In the genomic region with DNA sequence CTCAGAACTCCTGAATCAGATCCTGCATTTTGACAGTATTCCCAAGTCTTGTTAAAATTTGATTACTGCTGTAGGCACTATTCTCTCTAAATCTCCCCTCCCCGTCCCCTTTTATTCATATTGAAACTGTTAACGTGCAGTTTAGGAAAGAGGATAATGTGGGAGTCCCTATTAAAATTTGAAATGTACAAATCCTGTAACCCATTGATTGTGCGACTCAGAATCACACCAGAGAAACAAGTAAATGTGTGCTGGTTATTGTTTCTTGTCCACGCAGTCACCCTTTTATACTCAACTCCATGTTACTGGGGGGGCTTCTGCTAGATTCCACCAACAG, we compare ENCODE assay signal across 8 cellular contexts. TPM values are rescaled to one million over a fixed set of nuclear protein-coding genes. Genes with fewer than 3 reads are reported as not detected.
DNase-seq lines count a peak whose midpoint lies in the region; ATAC-seq and TF ChIP-seq lines count a peak whose summit lies in the region.

No MANE protein-coding gene starts in this region.

- H3K4me1 ChIP-seq in OCI-LY1 (ENCODE audit: insufficient read depth, low read length, severe bottlenecking) (peaks cover 25% of the 10 kb centered on the region), neuron (ENCODE audit: insufficient read depth, low read length) (peaks cover 16% of the 10 kb centered on the region)

- no peaks in the 10 kb centered on the region; the same call in 1 of the 2 replicates for H4K20me1 ChIP-seq in OCI-LY1 (ENCODE audit: insufficient read depth, low read length)

- H3K36me3 ChIP-seq in OCI-LY1 (ENCODE audit: insufficient read depth, low read length) (no peaks in the 10 kb centered on the region), neuron (ENCODE audit: insufficient read depth, low read length) (peaks cover 12% of the 10 kb centered on the region)

- H3K4me2 ChIP-seq in OCI-LY1 (ENCODE audit: low read length), result peak overlapping the region; percentile 84

- peak overlapping the region; percentile 82 to 94 for H3K4me3 Mint-ChIP-seq in CD14-positive monocyte
- peak overlapping the region; percentile 89 to 92 for H3K4me3 Mint-ChIP-seq in effector memory CD8-positive, alpha-beta T cell

- H2AFZ ChIP-seq in OCI-LY1 (ENCODE audit: low read length) (no peak overlapping the region), neuron (ENCODE audit: low read depth, low read length) (peak overlapping the region; percentile 55)

- no peak for TF ChIP-seq CTCF in CD14-positive monocyte (IDR thresholded peaks at IDR 0.05)
- TF ChIP-seq CTCF in OCI-LY1 (IDR thresholded peaks at IDR 0.05; ENCODE audit: low read length), result no peak

- ATAC-seq in effector memory CD8-positive, alpha-beta T cell (replicated peaks), result no peak
- ATAC-seq in GM18867 (IDR thresholded peaks at IDR 0.05; ENCODE audit: unreplicated experiment) (no peak), GM21619 (IDR thresholded peaks at IDR 0.05; ENCODE audit: unreplicated experiment) (no peak)

- intact Hi-C loops in CD14-positive monocyte (cut with micrococcal nuclease), result loop anchor here (2.0 to 5.0 kb wide), 3 partner anchors 32 to 106 kb away; a partner anchor contains a TSS

- H3K36me3 Mint-ChIP-seq in CD14-positive monocyte, result peaks cover 9 to 12% of the 10 kb centered on the region in 2 donors
- peaks cover 13% of the 10 kb centered on the region for H3K36me3 Mint-ChIP-seq in effector memory CD8-positive, alpha-beta T cell (ENCODE audit: insufficient read depth)

- no peaks in the 10 kb centered on the region for H3F3A ChIP-seq in OCI-LY1 (ENCODE audit: insufficient read depth, low read length)

- no peaks in the 10 kb centered on the region for H3K27me3 Mint-ChIP-seq in CD14-positive monocyte (ENCODE audit: low read depth in 3 of 3)
- H3K27me3 Mint-ChIP-seq in effector memory CD8-positive, alpha-beta T cell, result no peaks in the 10 kb centered on the region

- no peaks in the 10 kb centered on the region for H3K9me2 ChIP-seq in OCI-LY1 (ENCODE audit: low read depth, low read length)

- peaks cover 0 to 3% (median 0%) of the 10 kb centered on the region in 7 donors for H3K9me3 Mint-ChIP-seq in CD14-positive monocyte
- H3K9me3 Mint-ChIP-seq in effector memory CD8-positive, alpha-beta T cell, result no peaks in the 10 kb centered on the region

- H3K27ac ChIP-seq in OCI-LY1 (ENCODE audit: low read depth, low read length, poor library complexity, severe bottlenecking), result peak overlapping the region; percentile 64

- DNase-seq in CD14-positive monocyte (ENCODE audit: low spot score), result no peak
- DNase-seq in effector memory CD8-positive, alpha-beta T cell, result no peak
- no peak for DNase-seq in DMS153 treated with DMSO at 0.1 percent for 48 hours (lab: John Stamatoyannopoulos, UW; ENCODE audit: unreplicated experiment)
- no peak for DNase-seq in effector CD4-positive, alpha-beta T cell

- H3K4me3 ChIP-seq in OCI-LY1 (ENCODE audit: low read depth, low read length, poor library complexity, severe bottlenecking), result peak overlapping the region; percentile 78
- H3K4me3 ChIP-seq in neuron (ENCODE audit: low read length), result peak overlapping the region; percentile 72

- no peaks in the 10 kb centered on the region for H3K9me3 ChIP-seq in OCI-LY1 (ENCODE audit: low read length)
- H3K9me3 ChIP-seq in neuron (ENCODE audit: low read length), result no peaks in the 10 kb centered on the region

- H3K27me3 ChIP-seq in OCI-LY1 (ENCODE audit: insufficient read depth, low read length) (no peaks in the 10 kb centered on the region), neuron (ENCODE audit: insufficient read depth, low read length) (no peaks in the 10 kb centered on the region)

- peak overlapping the region; percentile 74 for H3K9ac ChIP-seq in OCI-LY1 (ENCODE audit: low read length)

- H3K27ac Mint-ChIP-seq in CD14-positive monocyte, result peak overlapping the region; percentile 92 to 98 (median 97)
- peak overlapping the region; percentile 94 to 95 for H3K27ac Mint-ChIP-seq in effector memory CD8-positive, alpha-beta T cell

- peaks cover 22% of the 10 kb centered on the region for H3K4me1 Mint-ChIP-seq in CD14-positive monocyte
- H3K4me1 Mint-ChIP-seq in effector memory CD8-positive, alpha-beta T cell (ENCODE audit: low read depth in 2 of 2), result peaks cover 16 to 27% of the 10 kb centered on the region in 2 donors

- H3K79me2 ChIP-seq in OCI-LY1 (ENCODE audit: insufficient read depth, low read length), result peaks cover 35% of the 10 kb centered on the region

RNA-seq across cellular contexts. Expression of a gene that starts 0.6 kb away (rescaled TPM):
- polyA plus RNA-seq in CD14-positive monocyte, result 10 to 100 TPM; 11.7 to 14.0 TPM

RNA-seq across cellular contexts. Expression of a gene that starts 25.9 kb away (rescaled TPM):
- polyA plus RNA-seq in CD14-positive monocyte, result 1 to 10 TPM; 4.7 to 5.2 TPM

RNA-seq across cellular contexts. Expression of a gene that starts 31.2 kb away (rescaled TPM):
- polyA plus RNA-seq in CD14-positive monocyte, result 10 to 100 TPM; 11.6 to 23.6 TPM
